ENCODE assay signal across 8 cellular contexts in the genomic region with DNA sequence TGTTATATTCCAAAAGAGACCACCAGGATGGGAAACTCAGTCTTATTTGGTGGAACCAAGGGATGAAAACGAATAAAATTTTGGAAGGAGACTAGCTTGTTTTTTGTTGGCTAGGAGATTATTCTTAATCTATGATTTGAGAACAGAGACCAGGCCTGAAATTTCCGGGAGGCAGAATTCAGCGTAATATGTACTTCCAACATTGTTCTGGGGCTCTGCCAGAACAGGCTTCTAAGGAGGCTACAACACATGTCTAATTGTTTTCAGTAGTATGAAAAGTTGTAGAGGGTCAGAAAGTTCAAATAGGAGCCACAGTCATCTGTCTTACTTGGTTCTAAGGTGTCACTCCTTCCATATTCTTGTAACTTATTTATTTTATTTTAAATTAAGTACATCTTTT. TPM values are rescaled to one million over a fixed set of nuclear protein-coding genes. Genes with fewer than 3 reads are reported as not detected.
A peak's percentile ranks its signal among the peaks of the same experiment; 100 is the strongest.
DNase-seq lines count a peak whose midpoint lies in the region; ATAC-seq and TF ChIP-seq lines count a peak whose summit lies in the region.

No MANE protein-coding gene starts in this region.

- peaks cover 56% of the 10 kb centered on the region for H3K36me3 ChIP-seq in KOPT-K1 (ENCODE audit: insufficient read depth, low read length)
- H3K36me3 ChIP-seq in colonic mucosa: no peaks in the 10 kb centered on the region
- H3K36me3 ChIP-seq in ascending aorta: peaks cover 21 to 27% of the 10 kb centered on the region in 2 donors

- peaks cover 3% of the 10 kb centered on the region for H3K4me1 ChIP-seq in colonic mucosa
- H3K4me1 ChIP-seq in ascending aorta: peaks cover 6 to 17% of the 10 kb centered on the region in 2 donors

- intact Hi-C loops in CD14-positive monocyte (cut with micrococcal nuclease) (loop anchor here in 1 of 2 donors (2.0 to 5.0 kb wide), 2 partner anchors 57 to 165 kb away; partner anchors contain the start of genes DDX50 and VPS26A), colonic mucosa (cut with DNase I) (no loop called here), ascending aorta (cut with DNase I) (loop anchor here (2.0 to 5.0 kb wide), 3 partner anchors 31 to 135 kb away; partner anchors contain the start of genes DDX50 and KIFBP)

- H3K27me3 ChIP-seq in colonic mucosa (no peaks in the 10 kb centered on the region), ascending aorta (no peaks in the 10 kb centered on the region)

- TF ChIP-seq CTCF in CD14-positive monocyte (IDR thresholded peaks at IDR 0.05) (no peak), colonic mucosa (IDR thresholded peaks at IDR 0.05) (no peak), ascending aorta (IDR thresholded peaks at IDR 0.05) (no peak)

- H3K4me3 Mint-ChIP-seq in CD14-positive monocyte: peak overlapping the region; percentile 99 to 100
- H3K4me3 Mint-ChIP-seq in naive B cell: peak overlapping the region in 7 of 8 donors; percentile 94 to 100 (median 99)

- H3K4me3 ChIP-seq in colonic mucosa (peak overlapping the region; percentile 100), ascending aorta (peak overlapping the region in 1 of 2 donors; percentile 84)

- no peak for DNase-seq in CD14-positive monocyte (ENCODE audit: low spot score)
- DNase-seq in colonic mucosa: no peak
- no peak for DNase-seq in naive B cell
- no peak for DNase-seq in ascending aorta (ENCODE audit: low spot score in 2 of 2)
- DNase-seq in superior temporal gyrus (ENCODE audit: extremely low spot score): no peak
- DNase-seq in NCI-H187 (lab: John Stamatoyannopoulos, UW): no peak

- H3K27me3 Mint-ChIP-seq in CD14-positive monocyte (ENCODE audit: low read depth in 3 of 3) (peaks cover 0 to 3% (median 0%) of the 10 kb centered on the region in 3 donors), naive B cell (no peaks in the 10 kb centered on the region)

- H3K9ac ChIP-seq in colonic mucosa (ENCODE audit: low read depth in 2 of 2, low read length in 2 of 2): peak overlapping the region; percentile 88 to 95

- H3K27ac ChIP-seq in KOPT-K1 (ENCODE audit: low read depth, low read length, poor library complexity, severe bottlenecking): peak overlapping the region; percentile 76
- H3K27ac ChIP-seq in colonic mucosa: peak overlapping the region; percentile 94
- H3K27ac ChIP-seq in ascending aorta: peak overlapping the region in 1 of 2 donors; percentile 85

- peaks cover 23 to 33% of the 10 kb centered on the region in 2 donors for H3K36me3 Mint-ChIP-seq in CD14-positive monocyte
- H3K36me3 Mint-ChIP-seq in naive B cell: peaks cover 4 to 8% of the 10 kb centered on the region in 2 donors

- H3K9me3 ChIP-seq in KOPT-K1 (ENCODE audit: insufficient read depth, low read length, poor library complexity, severe bottlenecking): no peaks in the 10 kb centered on the region
- no peaks in the 10 kb centered on the region for H3K9me3 ChIP-seq in colonic mucosa
- no peaks in the 10 kb centered on the region for H3K9me3 ChIP-seq in ascending aorta

- ATAC-seq in naive B cell (ENCODE audit: low read depth in 2 of 2) (no peak), HG02938 (IDR thresholded peaks at IDR 0.05; ENCODE audit: unreplicated experiment) (no peak)

- H3K4me1 Mint-ChIP-seq in CD14-positive monocyte: peaks cover 26% of the 10 kb centered on the region
- H3K4me1 Mint-ChIP-seq in naive B cell: peaks cover 18 to 53% (median 53%) of the 10 kb centered on the region in 3 donors

- H3K9me3 Mint-ChIP-seq in CD14-positive monocyte (peaks cover 0 to 5% (median 0%) of the 10 kb centered on the region in 7 donors), naive B cell (peaks cover 0 to 3% (median 0%) of the 10 kb centered on the region in 7 donors)

- H3K27ac Mint-ChIP-seq in CD14-positive monocyte: peak overlapping the region; percentile 99 to 100 (median 100)
- peak overlapping the region; percentile 99 to 100 (median 100) for H3K27ac Mint-ChIP-seq in naive B cell

RNA-seq across cellular contexts. Expression of gene DDX21, which starts 1.7 kb away (rescaled TPM):
- 10 to 100 TPM in 1 of 2 donors, 1 to 10 TPM in 1; 9.8 to 13.6 TPM for polyA plus RNA-seq in CD14-positive monocyte
- total RNA-seq in colonic mucosa: 10 to 100 TPM; 42.8 to 47.5 TPM
- 10 to 100 TPM; 10.8 to 18.3 (median 17.1) TPM for polyA plus RNA-seq in naive B cell (ENCODE audit: low read depth in 6 of 6)
- total RNA-seq in ascending aorta: 26.5 TPM

RNA-seq across cellular contexts. Expression of gene KIFBP, which starts 30.9 kb away (rescaled TPM):
- polyA plus RNA-seq in CD14-positive monocyte (1 to 10 TPM in 1 of 2 donors, under 1 TPM in 1; 0.52 to 1.4 TPM), naive B cell (ENCODE audit: low read depth in 6 of 6) (1 to 10 TPM in 5 of 6 donors, not detected in 1; 2.8 to 6.9 (median 4.4) TPM)
- total RNA-seq in colonic mucosa (10 to 100 TPM; 22.1 to 28.6 TPM), ascending aorta (25.3 TPM)

RNA-seq across cellular contexts. Expression of gene DDX50, which starts 56.5 kb away (rescaled TPM):
- polyA plus RNA-seq in CD14-positive monocyte (10 to 100 TPM; 14.2 to 17.0 TPM), naive B cell (ENCODE audit: low read depth in 6 of 6) (10 to 100 TPM; 29.1 to 59.3 (median 32.6) TPM)
- total RNA-seq in colonic mucosa (10 to 100 TPM; 22.6 to 24.1 TPM), ascending aorta (40.7 TPM)
